Comparison of ENCODE assay signal across 17 cellular contexts in the genomic region with DNA sequence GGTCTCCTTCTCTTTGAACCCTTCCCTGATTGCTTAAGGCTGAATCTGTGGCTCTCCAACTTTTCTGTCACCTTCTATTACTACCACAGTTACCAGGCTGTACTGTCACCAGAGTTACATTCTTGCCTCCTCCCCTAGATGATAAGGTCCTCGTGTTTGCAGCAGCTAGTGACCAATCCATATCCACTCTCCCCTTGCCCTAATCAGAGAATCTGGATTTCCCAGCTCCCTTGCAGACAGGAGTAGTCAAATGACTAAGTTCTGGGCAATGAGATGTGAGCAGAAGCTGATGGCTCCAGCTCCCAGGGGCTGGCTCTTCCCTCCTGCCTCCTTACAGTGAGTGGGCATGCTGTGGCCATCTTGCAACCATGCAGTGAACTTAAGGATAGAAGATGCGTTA.
A peak's percentile ranks its signal among the peaks of the same experiment; 100 is the strongest.
DNase-seq lines count a peak whose midpoint lies in the region; ATAC-seq, FAIRE-seq and TF ChIP-seq lines count a peak whose summit lies in the region.
"Had no signal": no experiment of that assay in that cellular context is flagged by ENCODE, and none has a peak within 500 bp of the region (broad histone marks: within the 10 kb centered on the region; RNA-seq: fewer than 3 reads in every experiment).

No MANE protein-coding gene starts in this region.

- H3K18ac ChIP-seq in mesendoderm (ENCODE audit: low read length): no peak overlapping the region

- no peak overlapping the region for H2BK15ac ChIP-seq in mesendoderm (replicated peaks; ENCODE audit: low read depth)

- FAIRE-seq in K562 (lab: Jason Lieb, UNC) (no peak), GM12891 (lab: Jason Lieb, UNC) (no peak)
- FAIRE-seq: GM12878, H54 had no signal

- no peak for TF ChIP-seq CTCF in HEK293 (tag by site-specific recombination; IDR thresholded peaks at IDR 0.05)
- no peak for TF ChIP-seq CTCF in K562 (IDR thresholded peaks at IDR 0.05 in 2 of 3, conservative IDR thresholded peaks at IDR 0.05 in 1 of 3; ENCODE audit: insufficient read depth in 2 of 3, low read depth in 1 of 3, low read length in 3 of 3)

- no peak for TF ChIP-seq EP300 in K562 (IDR thresholded peaks at IDR 0.05; ENCODE audit: low read length)

- H3K36me3 ChIP-seq in HEK293 (ENCODE audit: control insufficient read depth in 2 of 2, insufficient read depth in 1 of 2, low read length in 2 of 2): no peaks in the 10 kb centered on the region
- H3K36me3 ChIP-seq in K562 (ENCODE audit: control insufficient read depth, insufficient read depth, low read length): no peaks in the 10 kb centered on the region
- no peaks in the 10 kb centered on the region for H3K36me3 ChIP-seq in mesendoderm (ENCODE audit: control insufficient read depth, insufficient read depth, low read length)
- H3K36me3 ChIP-seq: BLaER1 treated with 17β-estradiol and CSF1 and Interleukin-3, amounts not matched to agents 10 nM and 100 nM had no signal

- no peak overlapping the region for H3K4ac ChIP-seq in mesendoderm (ENCODE audit: low read depth, low read length)

- no peak overlapping the region for H2BK120ac ChIP-seq in mesendoderm (ENCODE audit: low read depth, low read length)

- H3K79me2 ChIP-seq in K562 (ENCODE audit: control insufficient read depth, insufficient read depth, low read length) (no peaks in the 10 kb centered on the region), mesendoderm (ENCODE audit: control insufficient read depth, insufficient read depth, low read length) (no peaks in the 10 kb centered on the region)

- H3K9me3 ChIP-seq in HEK293 (ENCODE audit: control insufficient read depth, insufficient read depth, low read depth, low read length) (no peaks in the 10 kb centered on the region), K562 (replicated peaks; ENCODE audit: control insufficient read depth, insufficient read depth, low read depth, low read length) (no peaks in the 10 kb centered on the region)
- H3K9me3 ChIP-seq: BLaER1 treated with 17β-estradiol and CSF1 and Interleukin-3, amounts not matched to agents 10 nM and 100 nM had no signal

- intact Hi-C loops in K562 (cut with micrococcal nuclease): no loop called here
- intact Hi-C loops in sciatic nerve (cut with DNase I): no loop called here

- H4K20me1 ChIP-seq in K562 (replicated peaks; ENCODE audit: control insufficient read depth, insufficient read depth, low read length): no peaks in the 10 kb centered on the region
- H4K20me1 ChIP-seq: BLaER1 treated with 17β-estradiol and CSF1 and Interleukin-3, amounts not matched to agents 10 nM and 100 nM had no signal

- CTCF ChIA-PET in HEK293 (lab: Yijun Ruan, JAX): no interaction called here
- CTCF ChIA-PET in K562 (lab: Yijun Ruan, JAX; ENCODE audit: low intra/inter-chr PET ratio): no interaction called here

- no peak overlapping the region for H2AFZ ChIP-seq in K562 (ENCODE audit: low read depth, low read length)

- TF ChIP-seq POLR2A in K562 (conservative IDR thresholded peaks at IDR 0.05): no peak
- TF ChIP-seq POLR2A in GM12891 (IDR thresholded peaks at IDR 0.05; ENCODE audit: low read depth, low read length): no peak

- no peak overlapping the region for H3K56ac ChIP-seq in mesendoderm (ENCODE audit: low read length)

- H3K4me3 ChIP-seq in HEK293 (ENCODE audit: low read depth, low read length) (no peak overlapping the region), K562 (no peak overlapping the region), mesendoderm (ENCODE audit: low read length) (no peak overlapping the region)
- H3K4me3 ChIP-seq: BLaER1 treated with 17β-estradiol and CSF1 and Interleukin-3, amounts not matched to agents 10 nM and 100 nM; GM12878 had no signal

- H3K23ac ChIP-seq in mesendoderm (ENCODE audit: low read length): no peak overlapping the region

- H3K4me2 ChIP-seq in K562 (ENCODE audit: insufficient read depth, low read length) (no peak overlapping the region), mesendoderm (ENCODE audit: low read length) (no peak overlapping the region)
- H3K4me2 ChIP-seq: BLaER1 treated with 17β-estradiol and CSF1 and Interleukin-3, amounts not matched to agents 10 nM and 100 nM; KMS-11 had no signal

- H3K27ac ChIP-seq in HEK293 (ENCODE audit: extremely low read depth, low read depth, low read length): no peak overlapping the region
- H3K27ac ChIP-seq in K562 (ENCODE audit: extremely low read depth, low read depth, low read length): no peak overlapping the region
- no peak overlapping the region for H3K27ac ChIP-seq in mesendoderm (ENCODE audit: low read depth, low read length)
- H3K27ac ChIP-seq: BLaER1 treated with 17β-estradiol and CSF1 and Interleukin-3, amounts not matched to agents 10 nM and 100 nM; KMS-11 had no signal

- BruUV-seq in K562 (replicated peaks; lab: Mats Ljungman, UMichigan): no TSS peak

- no peaks in the 10 kb centered on the region for H3K79me1 ChIP-seq in mesendoderm (ENCODE audit: low read length)

- POLR2A ChIA-PET in HEK293 (lab: Yijun Ruan, JAX): no interaction called here
- POLR2A ChIA-PET in K562 (lab: Yijun Ruan, JAX): interaction anchor here (0.9 kb wide), 1 partner anchor 10 kb away, joined by 3 read pairs; no protein-coding TSS in a partner anchor

- ATAC-seq in K562 (peak; percentile 27; the same call in 1 of the 3 replicates), sciatic nerve (peak; percentile 22)
- ATAC-seq: CD8-positive, alpha-beta T cell; GM12878; HCT116 had no signal

- H4K8ac ChIP-seq in mesendoderm (ENCODE audit: low read depth, low read length): no peak overlapping the region

- DNase-seq in K562 (ENCODE audit: extremely low read depth in 1 of 4, low spot score in 3 of 4) (no peak), mesendoderm (peak; percentile 26), sciatic nerve (ENCODE audit: low spot score) (no peak), GM12891 (ENCODE audit: insufficient read length, low spot score) (no peak), GM19238 (ENCODE audit: insufficient read length, low spot score) (no peak)
- no peak for DNase-seq in stimulated activated CD4-positive, alpha-beta T cell treated with anti-CD3 and anti-CD28 coated beads, Interleukin-4, amount 100 ng/mL, for 24 hours
- DNase-seq: Calu3; CD8-positive, alpha-beta T cell; DMS53; DND-41; EL had no signal

- in situ Hi-C loops in K562 (cut with MboI): no loop called here

- H3K4me1 ChIP-seq in HEK293 (ENCODE audit: control insufficient read depth, insufficient read depth, low read length) (peaks cover 4% of the 10 kb centered on the region; the same call in 1 of the 2 replicates), K562 (replicated peaks in 1 of 2; ENCODE audit: control insufficient read depth in 2 of 2, insufficient read depth in 2 of 2, low read length in 2 of 2) (no peaks in the 10 kb centered on the region), mesendoderm (ENCODE audit: control insufficient read depth, low read depth, low read length) (no peaks in the 10 kb centered on the region)
- H3K4me1 ChIP-seq: BLaER1 treated with 17β-estradiol and CSF1 and Interleukin-3, amounts not matched to agents 10 nM and 100 nM had no signal

- H3K9ac ChIP-seq in K562 (ENCODE audit: insufficient read depth in 1 of 2, low read depth in 2 of 2, low read length in 2 of 2): no peak overlapping the region
- no peak overlapping the region for H3K9ac ChIP-seq in mesendoderm (ENCODE audit: low read length)
- H3K9ac ChIP-seq: BLaER1 treated with 17β-estradiol and CSF1 and Interleukin-3, amounts not matched to agents 10 nM and 100 nM; KMS-11 had no signal

- TF ChIP-seq RAD21 in K562 (CRISPR knock-in tag; conservative IDR thresholded peaks at IDR 0.05 in 1 of 2, IDR thresholded peaks at IDR 0.05 in 1 of 2): no peak

- H2AK5ac ChIP-seq in mesendoderm (ENCODE audit: low read length): no peak overlapping the region

- WGBS in K562 (ENCODE audit: insufficient coverage, low coverage, missing lambda C conversion rate): 0% methylated on average over 2 of the region's 2 CpGs
- no CpG with 5 or more reads among the region's 2 CpGs for whole genome bisulfite sequencing in mesendoderm (ENCODE audit: extremely low coverage, insufficient coverage, low lambda C conversion rate)

- H2BK5ac ChIP-seq in mesendoderm (ENCODE audit: low read length): no peak overlapping the region

- peaks cover 40 to 54% of the 10 kb centered on the region in 2 experiments for H3K27me3 ChIP-seq in K562 (ENCODE audit: control insufficient read depth in 2 of 2, insufficient read depth in 2 of 2, low read length in 2 of 2)
- H3K27me3 ChIP-seq in mesendoderm (ENCODE audit: insufficient read depth, low read length, poor library complexity): no peaks in the 10 kb centered on the region
- H3K27me3 ChIP-seq: BLaER1 treated with 17β-estradiol and CSF1 and Interleukin-3, amounts not matched to agents 10 nM and 100 nM had no signal

- H3K9me1 ChIP-seq in K562 (ENCODE audit: control insufficient read depth, insufficient read depth, low read length): no peaks in the 10 kb centered on the region

- no peak overlapping the region for H4K5ac ChIP-seq in mesendoderm (ENCODE audit: low read length)

TF ChIP-seq in HEK293, 187 proteins besides CTCF, POLR2A, EP300 and RAD21 (continues in another document):
- TF ChIP-seq ZBTB17 (tag by site-specific recombination; IDR thresholded peaks at IDR 0.05) (peak; percentile 93), ZNF23 (tag by site-specific recombination; IDR thresholded peaks at IDR 0.05; ENCODE audit: borderline replicate concordance) (peak; percentile 59; the same call in 1 of the 2 replicates)

TF ChIP-seq in K562, 482 proteins besides CTCF, POLR2A, EP300 and RAD21 (continues in another document):
- TF ChIP-seq, protein P1, sequence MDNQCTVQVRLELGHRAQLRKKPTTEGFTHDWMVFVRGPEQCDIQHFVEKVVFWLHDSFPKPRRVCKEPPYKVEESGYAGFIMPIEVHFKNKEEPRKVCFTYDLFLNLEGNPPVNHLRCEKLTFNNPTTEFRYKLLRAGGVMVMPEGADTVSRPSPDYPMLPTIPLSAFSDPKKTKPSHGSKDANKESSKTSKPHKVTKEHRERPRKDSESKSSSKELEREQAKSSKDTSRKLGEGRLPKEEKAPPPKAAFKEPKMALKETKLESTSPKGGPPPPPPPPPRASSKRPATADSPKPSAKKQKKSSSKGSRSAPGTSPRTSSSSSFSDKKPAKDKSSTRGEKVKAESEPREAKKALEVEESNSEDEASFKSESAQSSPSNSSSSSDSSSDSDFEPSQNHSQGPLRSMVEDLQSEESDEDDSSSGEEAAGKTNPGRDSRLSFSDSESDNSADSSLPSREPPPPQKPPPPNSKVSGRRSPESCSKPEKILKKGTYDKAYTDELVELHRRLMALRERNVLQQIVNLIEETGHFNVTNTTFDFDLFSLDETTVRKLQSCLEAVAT (IDR thresholded peaks at IDR 0.05): peak in 1 of 2 experiments; percentile 65; a peak in 2 of 4 replicates

TF ChIP-seq in GM12891, 5 proteins besides CTCF, POLR2A, EP300 and RAD21:
- TF ChIP-seq POLR2AphosphoS5 (IDR thresholded peaks at IDR 0.05; ENCODE audit: low read depth, low read length): no peak
- no peak for TF ChIP-seq TAF1 (IDR thresholded peaks at IDR 0.05; ENCODE audit: low read depth, low read length)
- no peak for TF ChIP-seq SPI1 (IDR thresholded peaks at IDR 0.05; ENCODE audit: low read depth, low read length)
- no peak for TF ChIP-seq POU2F2 (IDR thresholded peaks at IDR 0.05; ENCODE audit: low read depth, low read length)
- no peak for TF ChIP-seq PAX5 (IDR thresholded peaks at IDR 0.05; ENCODE audit: insufficient read depth, low read length, severe bottlenecking)

Comparison
In these comparisons a context has a peak if more than half of its experiments do, and no peak if none do; other contexts are left out.
1. Of the 44 proteins assayed by ChIP-seq in both K562 and HEK293: peak only in K562: none; only in HEK293: ZNF23; in both: ZBTB17; in neither: 42.